1 cellular context compared by ENCODE assay signal in the genomic region with DNA sequence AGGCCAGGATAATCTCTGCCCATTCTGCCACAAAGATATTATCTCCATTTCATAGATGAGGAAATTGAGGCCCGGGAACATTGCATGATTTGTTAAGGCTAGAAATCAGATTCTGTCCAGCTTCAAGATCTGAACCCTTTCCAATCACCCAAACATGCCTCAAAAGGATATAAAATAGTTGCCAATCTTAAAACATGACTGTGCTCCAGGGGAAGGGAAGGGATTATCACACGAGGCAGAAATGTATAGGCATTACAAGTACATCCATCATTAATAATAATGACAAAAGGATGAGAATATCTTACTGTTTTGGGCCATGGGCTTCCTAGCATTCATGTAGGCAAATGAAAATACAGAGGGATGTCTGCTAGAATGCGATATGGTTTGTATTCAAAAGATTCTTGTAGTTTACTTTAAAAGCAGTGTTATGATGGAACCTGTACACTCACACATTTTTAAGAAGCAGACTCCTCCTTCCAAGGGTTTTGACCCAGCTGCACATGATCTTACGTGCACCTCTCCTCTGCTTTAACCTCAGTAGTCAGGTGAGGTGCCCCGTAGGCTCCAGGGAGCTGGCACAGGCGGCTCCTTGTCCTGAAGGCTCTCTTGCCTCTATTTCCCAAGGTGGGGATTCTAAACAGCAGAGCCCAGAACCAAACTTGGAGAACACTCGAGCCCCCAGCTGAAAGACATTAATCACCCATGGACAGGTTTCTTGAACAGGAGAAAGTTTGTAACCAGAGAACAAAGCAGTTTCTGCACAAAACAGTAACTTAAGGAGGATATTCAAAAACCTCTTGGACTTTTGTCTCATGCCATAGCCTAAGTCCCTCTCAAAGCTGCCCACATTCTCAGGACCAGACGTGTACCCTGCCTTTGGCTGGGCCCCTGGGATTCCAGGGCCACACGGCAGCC.
TF ChIP-seq lines count a peak whose summit lies in the region.

No MANE protein-coding gene starts in this region.

TF ChIP-seq in WTC11, 78 proteins besides CTCF, POLR2A, EP300 and RAD21 (continued from another document):
- TF ChIP-seq, protein P1, sequence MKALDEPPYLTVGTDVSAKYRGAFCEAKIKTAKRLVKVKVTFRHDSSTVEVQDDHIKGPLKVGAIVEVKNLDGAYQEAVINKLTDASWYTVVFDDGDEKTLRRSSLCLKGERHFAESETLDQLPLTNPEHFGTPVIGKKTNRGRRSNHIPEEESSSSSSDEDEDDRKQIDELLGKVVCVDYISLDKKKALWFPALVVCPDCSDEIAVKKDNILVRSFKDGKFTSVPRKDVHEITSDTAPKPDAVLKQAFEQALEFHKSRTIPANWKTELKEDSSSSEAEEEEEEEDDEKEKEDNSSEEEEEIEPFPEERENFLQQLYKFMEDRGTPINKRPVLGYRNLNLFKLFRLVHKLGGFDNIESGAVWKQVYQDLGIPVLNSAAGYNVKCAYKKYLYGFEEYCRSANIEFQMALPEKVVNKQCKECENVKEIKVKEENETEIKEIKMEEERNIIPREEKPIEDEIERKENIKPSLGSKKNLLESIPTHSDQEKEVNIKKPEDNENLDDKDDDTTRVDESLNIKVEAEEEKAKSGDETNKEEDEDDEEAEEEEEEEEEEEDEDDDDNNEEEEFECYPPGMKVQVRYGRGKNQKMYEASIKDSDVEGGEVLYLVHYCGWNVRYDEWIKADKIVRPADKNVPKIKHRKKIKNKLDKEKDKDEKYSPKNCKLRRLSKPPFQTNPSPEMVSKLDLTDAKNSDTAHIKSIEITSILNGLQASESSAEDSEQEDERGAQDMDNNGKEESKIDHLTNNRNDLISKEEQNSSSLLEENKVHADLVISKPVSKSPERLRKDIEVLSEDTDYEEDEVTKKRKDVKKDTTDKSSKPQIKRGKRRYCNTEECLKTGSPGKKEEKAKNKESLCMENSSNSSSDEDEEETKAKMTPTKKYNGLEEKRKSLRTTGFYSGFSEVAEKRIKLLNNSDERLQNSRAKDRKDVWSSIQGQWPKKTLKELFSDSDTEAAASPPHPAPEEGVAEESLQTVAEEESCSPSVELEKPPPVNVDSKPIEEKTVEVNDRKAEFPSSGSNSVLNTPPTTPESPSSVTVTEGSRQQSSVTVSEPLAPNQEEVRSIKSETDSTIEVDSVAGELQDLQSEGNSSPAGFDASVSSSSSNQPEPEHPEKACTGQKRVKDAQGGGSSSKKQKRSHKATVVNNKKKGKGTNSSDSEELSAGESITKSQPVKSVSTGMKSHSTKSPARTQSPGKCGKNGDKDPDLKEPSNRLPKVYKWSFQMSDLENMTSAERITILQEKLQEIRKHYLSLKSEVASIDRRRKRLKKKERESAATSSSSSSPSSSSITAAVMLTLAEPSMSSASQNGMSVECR (CRISPR knock-in tag; IDR thresholded peaks at IDR 0.05; ENCODE audit: borderline replicate concordance): no peak
- TF ChIP-seq, protein P2, sequence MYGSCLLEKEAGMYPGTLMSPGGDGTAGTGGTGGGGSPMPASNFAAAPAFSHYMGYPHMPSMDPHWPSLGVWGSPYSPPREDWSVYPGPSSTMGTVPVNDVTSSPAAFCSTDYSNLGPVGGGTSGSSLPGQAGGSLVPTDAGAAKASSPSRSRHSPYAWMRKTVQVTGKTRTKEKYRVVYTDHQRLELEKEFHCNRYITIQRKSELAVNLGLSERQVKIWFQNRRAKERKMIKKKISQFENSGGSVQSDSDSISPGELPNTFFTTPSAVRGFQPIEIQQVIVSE (CRISPR knock-in tag; IDR thresholded peaks at IDR 0.05; ENCODE audit: borderline replicate concordance): no peak
- TF ChIP-seq OVOL2 (CRISPR knock-in tag; IDR thresholded peaks at IDR 0.05; ENCODE audit: borderline replicate concordance): no peak
- no peak for TF ChIP-seq EMX1 (CRISPR knock-in tag; IDR thresholded peaks at IDR 0.05)
- TF ChIP-seq HMGA2 (CRISPR knock-in tag; IDR thresholded peaks at IDR 0.05): no peak
- TF ChIP-seq, protein P3, sequence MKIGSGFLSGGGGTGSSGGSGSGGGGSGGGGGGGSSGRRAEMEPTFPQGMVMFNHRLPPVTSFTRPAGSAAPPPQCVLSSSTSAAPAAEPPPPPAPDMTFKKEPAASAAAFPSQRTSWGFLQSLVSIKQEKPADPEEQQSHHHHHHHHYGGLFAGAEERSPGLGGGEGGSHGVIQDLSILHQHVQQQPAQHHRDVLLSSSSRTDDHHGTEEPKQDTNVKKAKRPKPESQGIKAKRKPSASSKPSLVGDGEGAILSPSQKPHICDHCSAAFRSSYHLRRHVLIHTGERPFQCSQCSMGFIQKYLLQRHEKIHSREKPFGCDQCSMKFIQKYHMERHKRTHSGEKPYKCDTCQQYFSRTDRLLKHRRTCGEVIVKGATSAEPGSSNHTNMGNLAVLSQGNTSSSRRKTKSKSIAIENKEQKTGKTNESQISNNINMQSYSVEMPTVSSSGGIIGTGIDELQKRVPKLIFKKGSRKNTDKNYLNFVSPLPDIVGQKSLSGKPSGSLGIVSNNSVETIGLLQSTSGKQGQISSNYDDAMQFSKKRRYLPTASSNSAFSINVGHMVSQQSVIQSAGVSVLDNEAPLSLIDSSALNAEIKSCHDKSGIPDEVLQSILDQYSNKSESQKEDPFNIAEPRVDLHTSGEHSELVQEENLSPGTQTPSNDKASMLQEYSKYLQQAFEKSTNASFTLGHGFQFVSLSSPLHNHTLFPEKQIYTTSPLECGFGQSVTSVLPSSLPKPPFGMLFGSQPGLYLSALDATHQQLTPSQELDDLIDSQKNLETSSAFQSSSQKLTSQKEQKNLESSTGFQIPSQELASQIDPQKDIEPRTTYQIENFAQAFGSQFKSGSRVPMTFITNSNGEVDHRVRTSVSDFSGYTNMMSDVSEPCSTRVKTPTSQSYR (CRISPR knock-in tag; IDR thresholded peaks at IDR 0.05): no peak
- TF ChIP-seq ZNF671 (CRISPR knock-in tag; IDR thresholded peaks at IDR 0.05): no peak
- TF ChIP-seq, protein P4, sequence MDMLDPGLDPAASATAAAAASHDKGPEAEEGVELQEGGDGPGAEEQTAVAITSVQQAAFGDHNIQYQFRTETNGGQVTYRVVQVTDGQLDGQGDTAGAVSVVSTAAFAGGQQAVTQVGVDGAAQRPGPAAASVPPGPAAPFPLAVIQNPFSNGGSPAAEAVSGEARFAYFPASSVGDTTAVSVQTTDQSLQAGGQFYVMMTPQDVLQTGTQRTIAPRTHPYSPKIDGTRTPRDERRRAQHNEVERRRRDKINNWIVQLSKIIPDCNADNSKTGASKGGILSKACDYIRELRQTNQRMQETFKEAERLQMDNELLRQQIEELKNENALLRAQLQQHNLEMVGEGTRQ (CRISPR knock-in tag; IDR thresholded peaks at IDR 0.05): no peak
